ENCODE assay signal across 20 cellular contexts in the genomic region with DNA sequence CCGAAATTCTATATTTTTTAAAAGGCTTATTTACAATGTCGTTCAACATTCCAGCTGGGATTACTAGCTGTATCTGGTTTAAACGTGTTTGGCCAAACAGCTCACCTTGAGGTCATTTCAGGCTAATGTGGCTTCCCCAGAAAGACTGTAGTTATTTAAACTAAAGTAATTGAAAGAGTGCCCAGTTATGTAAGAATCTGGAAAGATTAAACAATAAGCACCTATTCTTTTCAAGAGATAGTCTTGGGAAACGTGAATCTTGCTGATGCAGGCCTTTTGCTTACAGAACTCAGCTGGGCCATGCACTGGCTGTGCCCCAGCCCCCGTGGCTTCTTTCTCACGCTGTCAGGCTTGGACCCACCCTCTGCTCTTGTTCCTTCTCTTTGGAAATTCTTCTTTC. TPM values are rescaled to one million over a fixed set of nuclear protein-coding genes. Genes with fewer than 3 reads are reported as not detected.
DNase-seq lines count a peak whose midpoint lies in the region; ATAC-seq, FAIRE-seq and TF ChIP-seq lines count a peak whose summit lies in the region.
"Had no signal": no experiment of that assay in that cellular context is flagged by ENCODE, and none has a peak within 500 bp of the region (broad histone marks: within the 10 kb centered on the region; RNA-seq: fewer than 3 reads in every experiment).

No MANE protein-coding gene starts in this region.

- H3K4ac ChIP-seq in H1 (replicated peaks; ENCODE audit: insufficient read length, low read depth, low read length), result no peak overlapping the region

- H2AFZ ChIP-seq in H1 (ENCODE audit: low read length), result no peak overlapping the region
- no peak overlapping the region for H2AFZ ChIP-seq in HepG2 (ENCODE audit: low read length)
- H2AFZ ChIP-seq: GM23248 had no signal

- no peak overlapping the region for H2BK15ac ChIP-seq in H1 (ENCODE audit: low read length)

- H3K27ac Mint-ChIP-seq in stimulated activated effector memory CD8-positive, alpha-beta T cell treated with anti-CD3 and anti-CD28 coated beads, Interleukin-12 subunit alpha, Interleukin-12 subunit beta, amount 100 ng/mL, for 72 hours, result peak overlapping the region; percentile 20
- H3K27ac Mint-ChIP-seq: CD8-positive, alpha-beta T cell had no signal

- no peak overlapping the region for H3K14ac ChIP-seq in H1 (ENCODE audit: insufficient read length)

- H3K56ac ChIP-seq in H1 (replicated peaks; ENCODE audit: insufficient read length, low read depth, low read length), result no peak overlapping the region

- TF ChIP-seq RAD21 in H1 (IDR thresholded peaks at IDR 0.05 in 1 of 2, conservative IDR thresholded peaks at IDR 0.05 in 1 of 2; ENCODE audit: low read depth in 2 of 2, low read length in 2 of 2) (no peak), HepG2 (CRISPR knock-in tag; IDR thresholded peaks at IDR 0.05) (no peak)

- no peak overlapping the region for H2AK5ac ChIP-seq in H1 (ENCODE audit: low read depth, low read length)

- no peak overlapping the region for H3K9ac ChIP-seq in H1 (replicated peaks in 1 of 4; ENCODE audit: extremely low read depth in 1 of 4, low read depth in 3 of 4, low read length in 3 of 4)
- no peak overlapping the region for H3K9ac ChIP-seq in HepG2 (ENCODE audit: insufficient read depth, low read depth, low read length)
- H3K9ac ChIP-seq: GM23248 had no signal

- H3K79me1 ChIP-seq in H1 (ENCODE audit: low read depth, low read length), result no peaks in the 10 kb centered on the region

- H2BK12ac ChIP-seq in H1 (ENCODE audit: low read depth, low read length), result no peak overlapping the region

- H3K27ac ChIP-seq in RWPE1 (peak overlapping the region; percentile 48), H1 (ENCODE audit: low read depth, low read length) (no peak overlapping the region), HepG2 (ENCODE audit: extremely low read length, insufficient read depth, low read length) (no peak overlapping the region)
- H3K27ac ChIP-seq: GM23248 had no signal

- H4K91ac ChIP-seq in H1 (replicated peaks; ENCODE audit: insufficient read length, low read length), result no peak overlapping the region

- TF ChIP-seq CTCF in RWPE1 (conservative IDR thresholded peaks at IDR 0.05; ENCODE audit: low read depth) (no peak), H1 (IDR thresholded peaks at IDR 0.05; ENCODE audit: control extremely low read depth in 1 of 3, insufficient read depth in 1 of 3, low read depth in 1 of 3, low read length in 3 of 3) (no peak), HepG2 (CRISPR knock-in tag; IDR thresholded peaks at IDR 0.05) (no peak)

- H3K23ac ChIP-seq in H1 (ENCODE audit: insufficient read length), result no peak overlapping the region

- H3K79me2 ChIP-seq in H1 (ENCODE audit: control insufficient read depth in 1 of 2, insufficient read depth in 2 of 2, low read length in 2 of 2) (no peaks in the 10 kb centered on the region), HepG2 (ENCODE audit: insufficient read depth, low read length) (no peaks in the 10 kb centered on the region)

- in situ Hi-C loops in HepG2 (cut with HindIII; ENCODE audit: extremely low pct_ligation_motif_present, low pct_unique_long_range_greater_than_20kb), result no loop called here

- H3K23me2 ChIP-seq in H1 (ENCODE audit: low read depth, low read length), result no peaks in the 10 kb centered on the region; the same call in 1 of the 2 replicates

- CTCF ChIA-PET in RWPE1 (lab: Yijun Ruan, JAX) (interaction anchor here (0.6 to 2.1 kb wide), 6 partner anchors 141 to 1125 kb away, joined by 3 to 15 read pairs (median 4); no protein-coding TSS in a partner anchor), H1 (lab: Charles Lee; ENCODE audit: partially characterized antibody) (interaction anchor here (0.7 to 6.2 kb wide), 38 partner anchors 9 to 714 kb away, joined by 3 to 54 read pairs (median 4); no protein-coding TSS in a partner anchor), HepG2 (lab: Yijun Ruan, JAX; ENCODE audit: low intra/inter-chr PET ratio, low total read pairs) (no interaction called here)

- BruUV-seq in HepG2 (replicated peaks; lab: Mats Ljungman, UMichigan), result no TSS peak

- H3K4me3 ChIP-seq in H1 (ENCODE audit: extremely low read depth in 1 of 4, insufficient read depth in 2 of 4, low read depth in 3 of 4, low read length in 4 of 4) (no peak overlapping the region), HepG2 (replicated peaks in 1 of 3; ENCODE audit: insufficient read depth in 1 of 3, low read depth in 2 of 3, low read length in 3 of 3) (no peak overlapping the region)
- H3K4me3 ChIP-seq: GM23248, MG63 had no signal

- no peak overlapping the region for H2BK20ac ChIP-seq in H1 (ENCODE audit: low read length)

- no peak overlapping the region for H3K4me3 Mint-ChIP-seq in stimulated activated effector memory CD8-positive, alpha-beta T cell treated with anti-CD3 and anti-CD28 coated beads, Interleukin-12 subunit alpha, Interleukin-12 subunit beta, amount 100 ng/mL, for 72 hours
- H3K4me3 Mint-ChIP-seq: CD8-positive, alpha-beta T cell had no signal

- H3K27me3 ChIP-seq in H1 (replicated peaks in 1 of 4; ENCODE audit: control insufficient read depth in 3 of 4, extremely low read depth in 1 of 4, insufficient read depth in 3 of 4, low read length in 3 of 4) (peaks cover 0 to 2% (median 0%) of the 10 kb centered on the region in 4 experiments; a peak in 4 of 7 replicates), HepG2 (ENCODE audit: control insufficient read depth in 1 of 2, insufficient read depth in 2 of 2, low read length in 2 of 2) (no peaks in the 10 kb centered on the region)
- H3K27me3 ChIP-seq: MG63 had no signal

- H3K4me2 ChIP-seq in H1 (ENCODE audit: insufficient read depth in 1 of 2, low read depth in 2 of 2, low read length in 2 of 2), result no peak overlapping the region
- peak overlapping the region; percentile 61 for H3K4me2 ChIP-seq in HepG2 (ENCODE audit: low read depth, low read length)

- 87% methylated on average over 6 of the region's 6 CpGs; no CpG with 5 or more reads in 1 of the 2 experiments for WGBS in H1 (ENCODE audit: extremely low coverage in 1 of 2, insufficient coverage in 1 of 2, insufficient read length in 1 of 2, insufficient replicate concordance in 2 of 2, low coverage in 1 of 2, low lambda C conversion rate in 2 of 2, missing lambda C conversion rate in 1 of 2), 2 experiments
- WGBS in HepG2 (ENCODE audit: low lambda C conversion rate), result 0% methylated on average over 6 of the region's 6 CpGs

- H3K36me3 ChIP-seq in H1 (ENCODE audit: control insufficient read depth in 2 of 4, insufficient read depth in 4 of 4, low read length in 3 of 4) (no peaks in the 10 kb centered on the region), HepG2 (replicated peaks in 1 of 2; ENCODE audit: control insufficient read depth in 1 of 2, insufficient read depth in 2 of 2, low read length in 2 of 2) (no peaks in the 10 kb centered on the region)
- H3K36me3 ChIP-seq: MG63 had no signal

- FAIRE-seq in H1 (lab: Jason Lieb, UNC) (no peak), HepG2 (lab: Jason Lieb, UNC) (peak; percentile 47)
- FAIRE-seq: G401.6 had no signal

- H3K18ac ChIP-seq in H1 (ENCODE audit: extremely low read depth, low read length), result no peak overlapping the region

- H4K5ac ChIP-seq in H1 (ENCODE audit: insufficient read length, low read depth, low read length), result no peak overlapping the region

- H3K4me1 Mint-ChIP-seq in stimulated activated effector memory CD8-positive, alpha-beta T cell treated with anti-CD3 and anti-CD28 coated beads, Interleukin-12 subunit alpha, Interleukin-12 subunit beta, amount 100 ng/mL, for 72 hours, result peaks cover 6% of the 10 kb centered on the region

- H2BK5ac ChIP-seq in H1 (ENCODE audit: low read depth, low read length), result no peak overlapping the region

- H3K9me3 Mint-ChIP-seq in stimulated activated effector memory CD8-positive, alpha-beta T cell treated with anti-CD3 and anti-CD28 coated beads, Interleukin-12 subunit alpha, Interleukin-12 subunit beta, amount 100 ng/mL, for 72 hours, result no peaks in the 10 kb centered on the region
- H3K9me3 Mint-ChIP-seq: CD8-positive, alpha-beta T cell had no signal

- H3K9me3 ChIP-seq in H1 (ENCODE audit: insufficient read depth in 2 of 2, low read depth in 1 of 2, low read length in 1 of 2), result no peaks in the 10 kb centered on the region
- H3K9me3 ChIP-seq in HepG2 (ENCODE audit: low read length), result no peaks in the 10 kb centered on the region
- H3K9me3 ChIP-seq: Caco-2, MG63 had no signal

- POLR2A ChIA-PET in RWPE1 (lab: Yijun Ruan, JAX; ENCODE audit: low non-redundant PET) (no interaction called here), H1 (lab: Charles Lee; ENCODE audit: partially characterized antibody) (interaction anchor here (0.7 kb wide), 1 partner anchor 21 kb away, joined by 4 read pairs; no protein-coding TSS in a partner anchor), HepG2 (lab: Yijun Ruan, JAX) (interaction anchor here (0.9 to 2.0 kb wide), 5 partner anchors 9 to 115 kb away, joined by 3 to 11 read pairs (median 4); no protein-coding TSS in a partner anchor)

- no peaks in the 10 kb centered on the region for H4K20me1 ChIP-seq in H1 (replicated peaks in 1 of 2; ENCODE audit: control insufficient read depth in 1 of 2, insufficient read depth in 2 of 2, low read length in 2 of 2)
- no peaks in the 10 kb centered on the region for H4K20me1 ChIP-seq in HepG2 (ENCODE audit: insufficient read depth, low read length)

- no peak overlapping the region for H2BK120ac ChIP-seq in H1 (replicated peaks; ENCODE audit: low read depth, low read length)

- ATAC-seq in HepG2 (peak; percentile 22; the same call in 1 of the 3 replicates), HG03039 (IDR thresholded peaks at IDR 0.05; ENCODE audit: unreplicated experiment) (no peak)
- no peak for ATAC-seq in stimulated activated effector memory CD8-positive, alpha-beta T cell treated with anti-CD3 and anti-CD28 coated beads, Interleukin-12 subunit alpha, Interleukin-12 subunit beta, amount 100 ng/mL, for 72 hours
- ATAC-seq: CD8-positive, alpha-beta T cell had no signal

- TF ChIP-seq POLR2A in H1 (IDR thresholded peaks at IDR 0.05; ENCODE audit: control extremely low read depth in 1 of 2, low read depth in 2 of 2, low read length in 2 of 2) (no peak), HepG2 (IDR thresholded peaks at IDR 0.05; ENCODE audit: insufficient read depth in 1 of 2, low read depth in 2 of 2, low read length in 2 of 2) (no peak)

- TF ChIP-seq EP300 in H1 (IDR thresholded peaks at IDR 0.05; ENCODE audit: borderline replicate concordance in 1 of 2, low read depth in 2 of 2, low read length in 2 of 2) (no peak), HepG2 (IDR thresholded peaks at IDR 0.05; ENCODE audit: low read depth in 2 of 2, low read length in 2 of 2) (no peak), HepG2 (CRISPR knock-in tag; IDR thresholded peaks at IDR 0.05; ENCODE audit: borderline replicate concordance) (no peak)

- DNase-seq in RWPE1 (ENCODE audit: low spot score), result no peak
- DNase-seq in H1 (ENCODE audit: low read depth in 1 of 2, low spot score in 2 of 2), result no peak
- no peak for DNase-seq in HepG2 (ENCODE audit: low spot score)
- no peak for DNase-seq in stimulated activated effector memory CD8-positive, alpha-beta T cell treated with anti-CD3 and anti-CD28 coated beads, Interleukin-12 subunit alpha, Interleukin-12 subunit beta, amount 100 ng/mL, for 72 hours (ENCODE audit: low spot score in 2 of 2)
- no peak for DNase-seq in GOT3 (lab: John Stamatoyannopoulos, UW)
- no peak for DNase-seq in NCI-H2196 treated with DMSO at 0.1 percent for 48 hours (lab: John Stamatoyannopoulos, UW; ENCODE audit: unreplicated experiment)
- DNase-seq: C1 segment of cervical spinal cord; Caco-2; CD8-positive, alpha-beta T cell; GM23248; KG1; MG63; NCI-H1105 treated with DMSO at 0.1 percent for 48 hours; NCI-H2029; NCI-H446 treated with DMSO at 0.1 percent for 48 hours; NCI-H526; RPMI8226; SHP77 had no signal

- H4K8ac ChIP-seq in H1 (ENCODE audit: extremely low read depth, insufficient read depth, low read length), result no peak overlapping the region

- H3K36me3 Mint-ChIP-seq in stimulated activated effector memory CD8-positive, alpha-beta T cell treated with anti-CD3 and anti-CD28 coated beads, Interleukin-12 subunit alpha, Interleukin-12 subunit beta, amount 100 ng/mL, for 72 hours, result no peaks in the 10 kb centered on the region
- H3K36me3 Mint-ChIP-seq: CD8-positive, alpha-beta T cell had no signal

- intact Hi-C loops in HepG2 (cut with micrococcal nuclease; ENCODE audit: unreplicated experiment), result no loop called here

- H3K4me1 ChIP-seq in H1 (replicated peaks in 1 of 4; ENCODE audit: control insufficient read depth in 3 of 4, insufficient read depth in 4 of 4, low read length in 3 of 4), result peaks cover 0 to 5% (median 4%) of the 10 kb centered on the region in 4 experiments; a peak in 6 of 7 replicates
- H3K4me1 ChIP-seq in HepG2 (ENCODE audit: insufficient read depth, low read length), result peaks cover 42% of the 10 kb centered on the region
- H3K4me1 ChIP-seq: Caco-2 had no signal

RNA-seq across cellular contexts. Expression of a gene that starts 24.4 kb away (rescaled TPM):
- 84.8 and 88.8 TPM in 2 replicates for total RNA-seq in H1 (2021; fragmentation: NEBNext Ultra II Directional; extraction: Animal tissue kit (Norgen Biotek cat#: 25700))
- polyA plus RNA-seq in H1 (2011; rRNA removed), result 43.9 and 70.1 TPM in 2 replicates
- 63.6 TPM for polyA plus RNA-seq in H1 (2011; cell fraction: cytosol; rRNA removed)
- polyA plus RNA-seq in H1 (2011; cell fraction: nucleus; rRNA removed), result 15.0 TPM
- polyA plus RNA-seq in H1 (2012, experiment 1 of 2), result 60.3 to 76.3 TPM (median 63.3 TPM) in 4 replicates
- 93.9 TPM for polyA plus RNA-seq in H1 (2012, experiment 2 of 2)
- polyA plus RNA-seq in H1 (2013, experiment 1 of 2), result 55.0 TPM
- polyA plus RNA-seq in H1 (2013, experiment 2 of 2), result 58.1 TPM
- polyA minus RNA-seq in H1 (2011; rRNA and poly(A)+ RNA removed), result 16.3 and 16.7 TPM in 2 replicates
- 27.7 TPM for polyA minus RNA-seq in H1 (2011; cell fraction: cytosol; rRNA and poly(A)+ RNA removed)
- 15.2 TPM for polyA minus RNA-seq in H1 (2011; cell fraction: nucleus; rRNA and poly(A)+ RNA removed)
- total RNA-seq in HepG2 (2016; rRNA removed; fragmentation: Illumina TruSeq; extraction: Trizol), result 115 and 122 TPM in 2 replicates
- total RNA-seq in HepG2 (2016; cell fraction: cytosol; rRNA removed; fragmentation: Illumina TruSeq; extraction: Trizol; ENCODE audit: low read depth), result 141 and 162 TPM in 2 replicates
- total RNA-seq in HepG2 (2016; cell fraction: insoluble cytoplasmic fraction; rRNA removed; fragmentation: Illumina TruSeq; extraction: Trizol), result 99.8 and 128 TPM in 2 replicates
- total RNA-seq in HepG2 (2016; cell fraction: membrane; rRNA removed; fragmentation: Illumina TruSeq; extraction: Trizol), result 204 and 226 TPM in 2 replicates
- total RNA-seq in HepG2 (2016; cell fraction: nucleus; rRNA removed; fragmentation: Illumina TruSeq; extraction: Trizol), result 42.6 and 50.7 TPM in 2 replicates
- 115 and 146 TPM in 2 replicates for polyA plus RNA-seq in HepG2 (2011; rRNA removed)
- 68.6 and 128 TPM in 2 replicates for polyA plus RNA-seq in HepG2 (2011; cell fraction: cytosol; rRNA removed)
- polyA plus RNA-seq in HepG2 (2011; cell fraction: nucleus; rRNA removed), result 20.1 and 32.1 TPM in 2 replicates
- 136 and 145 TPM in 2 replicates for polyA plus RNA-seq in HepG2 (2012)
- polyA plus RNA-seq in HepG2 (2016; cell fraction: cytosol; fragmentation: Illumina TruSeq; extraction: Trizol; ENCODE audit: low read depth), result 197 and 237 TPM in 2 replicates
- polyA plus RNA-seq in HepG2 (2016; cell fraction: insoluble cytoplasmic fraction; fragmentation: Illumina TruSeq; extraction: Trizol; ENCODE audit: low read depth), result 161 and 168 TPM in 2 replicates
- 243 and 290 TPM in 2 replicates for polyA plus RNA-seq in HepG2 (2016; cell fraction: membrane; fragmentation: Illumina TruSeq; extraction: Trizol; ENCODE audit: low read depth)
- 104 and 106 TPM in 2 replicates for polyA plus RNA-seq in HepG2 (2016; cell fraction: nucleus; fragmentation: Illumina TruSeq; extraction: Trizol; ENCODE audit: insufficient read depth, low read depth)
- 17.9 and 35.5 TPM in 2 replicates for polyA minus RNA-seq in HepG2 (2011; rRNA and poly(A)+ RNA removed; ENCODE audit: low replicate concordance)
- polyA minus RNA-seq in HepG2 (2011; cell fraction: cytosol; rRNA and poly(A)+ RNA removed), result 42.3 and 45.6 TPM in 2 replicates
- 15.8 and 23.1 TPM in 2 replicates for polyA minus RNA-seq in HepG2 (2011; cell fraction: nucleus; rRNA and poly(A)+ RNA removed)

RNA-seq across cellular contexts. Expression of a gene that starts 42.8 kb away (rescaled TPM):
- total RNA-seq in H1 (2021; fragmentation: NEBNext Ultra II Directional; extraction: Animal tissue kit (Norgen Biotek cat#: 25700)), result 0.08 TPM in 1 of 2 replicates, not detected in the other
- polyA plus RNA-seq in H1 (2011; rRNA removed), result under 0.01 and 0.02 TPM in 2 replicates
- polyA plus RNA-seq in H1 (2011; cell fraction: cytosol; rRNA removed), result 0.01 TPM
- polyA plus RNA-seq in H1 (2011; cell fraction: nucleus; rRNA removed), result 0.07 TPM
- 0.03 to 0.08 TPM (median 0.07 TPM) in 3 of 4 replicates, not detected in the other for polyA plus RNA-seq in H1 (2012, experiment 1 of 2)
- polyA plus RNA-seq in H1 (2012, experiment 2 of 2), result not detected
- 0.02 TPM for polyA plus RNA-seq in H1 (2013, experiment 1 of 2)
- polyA plus RNA-seq in H1 (2013, experiment 2 of 2), result 0.06 TPM
- not detected in 2 replicates for polyA minus RNA-seq in H1 (2011; rRNA and poly(A)+ RNA removed)
- 0.22 TPM for polyA minus RNA-seq in H1 (2011; cell fraction: cytosol; rRNA and poly(A)+ RNA removed)
- polyA minus RNA-seq in H1 (2011; cell fraction: nucleus; rRNA and poly(A)+ RNA removed), result 0.10 TPM
- total RNA-seq in HepG2 (2016; rRNA removed; fragmentation: Illumina TruSeq; extraction: Trizol), result 7.8 and 9.0 TPM in 2 replicates
- 2.1 and 2.5 TPM in 2 replicates for total RNA-seq in HepG2 (2016; cell fraction: cytosol; rRNA removed; fragmentation: Illumina TruSeq; extraction: Trizol; ENCODE audit: low read depth)
- total RNA-seq in HepG2 (2016; cell fraction: insoluble cytoplasmic fraction; rRNA removed; fragmentation: Illumina TruSeq; extraction: Trizol), result 6.6 and 8.6 TPM in 2 replicates
- 2.8 and 3.5 TPM in 2 replicates for total RNA-seq in HepG2 (2016; cell fraction: membrane; rRNA removed; fragmentation: Illumina TruSeq; extraction: Trizol)
- 14.8 and 16.4 TPM in 2 replicates for total RNA-seq in HepG2 (2016; cell fraction: nucleus; rRNA removed; fragmentation: Illumina TruSeq; extraction: Trizol)
- polyA plus RNA-seq in HepG2 (2011; rRNA removed), result 8.0 and 9.3 TPM in 2 replicates
- polyA plus RNA-seq in HepG2 (2011; cell fraction: cytosol; rRNA removed), result 3.1 and 3.2 TPM in 2 replicates
- 32.7 and 44.3 TPM in 2 replicates for polyA plus RNA-seq in HepG2 (2011; cell fraction: nucleus; rRNA removed)
- polyA plus RNA-seq in HepG2 (2012), result 3.7 and 4.9 TPM in 2 replicates
- polyA plus RNA-seq in HepG2 (2016; cell fraction: cytosol; fragmentation: Illumina TruSeq; extraction: Trizol; ENCODE audit: low read depth), result 0.24 and 0.25 TPM in 2 replicates
- polyA plus RNA-seq in HepG2 (2016; cell fraction: insoluble cytoplasmic fraction; fragmentation: Illumina TruSeq; extraction: Trizol; ENCODE audit: low read depth), result 2.0 and 2.7 TPM in 2 replicates
- 0.50 and 0.55 TPM in 2 replicates for polyA plus RNA-seq in HepG2 (2016; cell fraction: membrane; fragmentation: Illumina TruSeq; extraction: Trizol; ENCODE audit: low read depth)
- polyA plus RNA-seq in HepG2 (2016; cell fraction: nucleus; fragmentation: Illumina TruSeq; extraction: Trizol; ENCODE audit: insufficient read depth, low read depth), result 10.7 and 10.9 TPM in 2 replicates
- 0.72 and 21.2 TPM in 2 replicates for polyA minus RNA-seq in HepG2 (2011; rRNA and poly(A)+ RNA removed; ENCODE audit: low replicate concordance)
- polyA minus RNA-seq in HepG2 (2011; cell fraction: cytosol; rRNA and poly(A)+ RNA removed), result 6.8 and 8.6 TPM in 2 replicates
- 43.0 and 46.7 TPM in 2 replicates for polyA minus RNA-seq in HepG2 (2011; cell fraction: nucleus; rRNA and poly(A)+ RNA removed)
